In the genomic region with DNA sequence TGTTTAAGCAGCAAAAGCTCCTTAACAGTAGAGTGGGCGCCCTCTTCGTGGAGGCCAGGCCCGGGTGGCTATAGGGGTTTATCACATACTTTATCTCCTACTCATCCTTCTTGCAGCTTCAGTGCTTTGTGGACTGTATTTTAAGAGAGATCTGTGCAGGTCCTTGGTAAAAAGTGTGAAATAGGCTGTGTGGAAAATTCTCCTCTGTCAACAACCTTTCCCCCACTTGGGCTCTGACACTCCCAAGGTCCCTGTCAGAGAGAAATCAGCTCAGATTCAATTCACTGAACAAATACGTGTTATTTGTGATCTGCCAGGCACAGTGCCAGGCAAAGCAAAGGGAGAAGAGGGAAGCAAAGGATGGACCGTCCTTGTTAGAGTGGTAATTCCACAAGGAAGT, we compare ENCODE assay signal across 17 cellular contexts.
DNase-seq lines count a peak whose midpoint lies in the region; ATAC-seq and TF ChIP-seq lines count a peak whose summit lies in the region.
"Had no signal": no experiment of that assay in that cellular context is flagged by ENCODE, and none has a peak within 500 bp of the region (broad histone marks: within the 10 kb centered on the region; RNA-seq: fewer than 3 reads in every experiment).

No MANE protein-coding gene starts in this region.

- peak; percentile 24 for DNase-seq in HFFc6
- DNase-seq in brain microvascular endothelial cell, result peak; percentile 51
- no peak for DNase-seq in left ventricle myocardium superior
- DNase-seq in skeletal muscle cell (ENCODE audit: low read depth), result peak; percentile 73
- DNase-seq in neural progenitor cell (ENCODE audit: low spot score), result no peak
- DNase-seq: activated CD4-positive, alpha-beta T cell treated with anti-CD3 and anti-CD28 coated beads, Interleukin-2, amount 50 U/mL, for 48 hours; C1 segment of cervical spinal cord; DND-41; KG1; NCI-H1694 had no signal

- H3K9me3 Mint-ChIP-seq in HFFc6, result no peaks in the 10 kb centered on the region
- H3K9me3 Mint-ChIP-seq in neural progenitor cell, result no peaks in the 10 kb centered on the region
- H3K9me3 Mint-ChIP-seq: T-helper 2 cell treated with Interferon-gamma antibody and Interleukin-4, amounts not matched to agents 5 μg/mL and 100 μg/mL, for 36 hours had no signal

- no peaks in the 10 kb centered on the region for H3K36me3 ChIP-seq in brain microvascular endothelial cell (replicated peaks)
- H3K36me3 ChIP-seq in neural progenitor cell, result no peaks in the 10 kb centered on the region
- H3K36me3 ChIP-seq: breast epithelium had no signal

- H3K4me3 Mint-ChIP-seq in HFFc6, result peak overlapping the region; percentile 58
- H3K4me3 Mint-ChIP-seq in neural progenitor cell, result no peak overlapping the region
- H3K4me3 Mint-ChIP-seq: activated T-helper 17 cell treated with anti-CD3 and anti-CD28 coated beads, Interleukin-2, amount 50 U/mL, for 72 hours; T-helper 2 cell treated with Interferon-gamma antibody and Interleukin-4, amounts not matched to agents 5 μg/mL and 100 μg/mL, for 36 hours had no signal

- H3K9me3 ChIP-seq in neural progenitor cell (ENCODE audit: low read depth), result no peaks in the 10 kb centered on the region
- H3K9me3 ChIP-seq: breast epithelium had no signal

- H3K36me3 Mint-ChIP-seq in HFFc6 (ENCODE audit: low read depth) (no peaks in the 10 kb centered on the region), neural progenitor cell (no peaks in the 10 kb centered on the region)

- peak overlapping the region; percentile 81 for H3K27ac ChIP-seq in brain microvascular endothelial cell
- H3K27ac ChIP-seq in neural progenitor cell, result no peak overlapping the region
- H3K27ac ChIP-seq: parathyroid adenoma had no signal

- H3K27ac Mint-ChIP-seq in HFFc6 (peak overlapping the region; percentile 70), neural progenitor cell (no peak overlapping the region)
- H3K27ac Mint-ChIP-seq: activated T-helper 17 cell treated with anti-CD3 and anti-CD28 coated beads, Interleukin-2, amount 50 U/mL, for 72 hours; T-helper 2 cell treated with Interferon-gamma antibody and Interleukin-4, amounts not matched to agents 5 μg/mL and 100 μg/mL, for 36 hours had no signal

- H3K27me3 Mint-ChIP-seq in HFFc6 (ENCODE audit: insufficient read depth) (no peaks in the 10 kb centered on the region; the same call in none of the 2 replicates), neural progenitor cell (ENCODE audit: insufficient read depth, low read depth) (no peaks in the 10 kb centered on the region)
- H3K27me3 Mint-ChIP-seq: activated T-helper 17 cell treated with anti-CD3 and anti-CD28 coated beads, Interleukin-2, amount 50 U/mL, for 72 hours had no signal

- H3K4me1 Mint-ChIP-seq in HFFc6 (ENCODE audit: low read depth) (peaks cover 38% of the 10 kb centered on the region), neural progenitor cell (no peaks in the 10 kb centered on the region)
- H3K4me1 Mint-ChIP-seq: activated T-helper 17 cell treated with anti-CD3 and anti-CD28 coated beads, Interleukin-2, amount 50 U/mL, for 72 hours had no signal

- in situ Hi-C loops in brain microvascular endothelial cell (cut with HindIII; ENCODE audit: low pct_ligation_motif_present, low sequenced_read_pairs), result no loop called here

- no peaks in the 10 kb centered on the region for H3K4me1 ChIP-seq in neural progenitor cell
- H3K4me1 ChIP-seq: breast epithelium, parathyroid adenoma had no signal

- H3K9ac ChIP-seq in neural progenitor cell, result no peak overlapping the region
- H3K9ac ChIP-seq: parathyroid adenoma had no signal

- ATAC-seq in left ventricle myocardium superior, result peak; percentile 53
- no peak for ATAC-seq in GM21515 (IDR thresholded peaks at IDR 0.05; ENCODE audit: unreplicated experiment)
- no peak for ATAC-seq in HG03565 (IDR thresholded peaks at IDR 0.05; ENCODE audit: unreplicated experiment)
- ATAC-seq: activated T-helper 17 cell treated with anti-CD3 and anti-CD28 coated beads, Interleukin-2, amount 50 U/mL, for 72 hours; GM12878 had no signal

- H2AFZ ChIP-seq in neural progenitor cell (replicated peaks), result no peak overlapping the region
- H2AFZ ChIP-seq: parathyroid adenoma had no signal

- no peak overlapping the region for H3K4me3 ChIP-seq in brain microvascular endothelial cell (ENCODE audit: low read depth, low read length)
- no peak overlapping the region for H3K4me3 ChIP-seq in skeletal muscle cell (ENCODE audit: low read depth, low read length)
- H3K4me3 ChIP-seq in neural progenitor cell, result no peak overlapping the region
- H3K4me3 ChIP-seq: breast epithelium, GM12878 had no signal

- intact Hi-C loops in left ventricle myocardium superior (cut with micrococcal nuclease), result no loop called here

- H3K4me2 ChIP-seq in neural progenitor cell, result no peak overlapping the region

- no peaks in the 10 kb centered on the region for H3K79me2 ChIP-seq in neural progenitor cell (ENCODE audit: low read depth)
- H3K79me2 ChIP-seq: parathyroid adenoma had no signal

- no peaks in the 10 kb centered on the region for H3F3A ChIP-seq in neural progenitor cell (ENCODE audit: low read depth)

- no peaks in the 10 kb centered on the region for H3K27me3 ChIP-seq in brain microvascular endothelial cell (replicated peaks)
- no peaks in the 10 kb centered on the region for H3K27me3 ChIP-seq in neural progenitor cell
- H3K27me3 ChIP-seq: breast epithelium had no signal

- TF ChIP-seq CTCF in HFFc6 (IDR thresholded peaks at IDR 0.05), result no peak
- no peak for TF ChIP-seq CTCF in brain microvascular endothelial cell (IDR thresholded peaks at IDR 0.05; ENCODE audit: low read depth, low read length, missing control alignments)
- TF ChIP-seq CTCF in neural progenitor cell (IDR thresholded peaks at IDR 0.05), result no peak

- no peaks in the 10 kb centered on the region for H4K20me1 ChIP-seq in neural progenitor cell (ENCODE audit: low read depth)

Comparison
In these comparisons a context has a peak if more than half of its experiments do, and no peak if none do; other contexts are left out.
1. DNase-seq: peak in HFFc6 (single experiment), brain microvascular endothelial cell (single experiment) and skeletal muscle cell (single experiment); none in left ventricle myocardium superior (single experiment) and neural progenitor cell (single experiment).